15 cellular contexts compared by ENCODE assay signal in the genomic region with DNA sequence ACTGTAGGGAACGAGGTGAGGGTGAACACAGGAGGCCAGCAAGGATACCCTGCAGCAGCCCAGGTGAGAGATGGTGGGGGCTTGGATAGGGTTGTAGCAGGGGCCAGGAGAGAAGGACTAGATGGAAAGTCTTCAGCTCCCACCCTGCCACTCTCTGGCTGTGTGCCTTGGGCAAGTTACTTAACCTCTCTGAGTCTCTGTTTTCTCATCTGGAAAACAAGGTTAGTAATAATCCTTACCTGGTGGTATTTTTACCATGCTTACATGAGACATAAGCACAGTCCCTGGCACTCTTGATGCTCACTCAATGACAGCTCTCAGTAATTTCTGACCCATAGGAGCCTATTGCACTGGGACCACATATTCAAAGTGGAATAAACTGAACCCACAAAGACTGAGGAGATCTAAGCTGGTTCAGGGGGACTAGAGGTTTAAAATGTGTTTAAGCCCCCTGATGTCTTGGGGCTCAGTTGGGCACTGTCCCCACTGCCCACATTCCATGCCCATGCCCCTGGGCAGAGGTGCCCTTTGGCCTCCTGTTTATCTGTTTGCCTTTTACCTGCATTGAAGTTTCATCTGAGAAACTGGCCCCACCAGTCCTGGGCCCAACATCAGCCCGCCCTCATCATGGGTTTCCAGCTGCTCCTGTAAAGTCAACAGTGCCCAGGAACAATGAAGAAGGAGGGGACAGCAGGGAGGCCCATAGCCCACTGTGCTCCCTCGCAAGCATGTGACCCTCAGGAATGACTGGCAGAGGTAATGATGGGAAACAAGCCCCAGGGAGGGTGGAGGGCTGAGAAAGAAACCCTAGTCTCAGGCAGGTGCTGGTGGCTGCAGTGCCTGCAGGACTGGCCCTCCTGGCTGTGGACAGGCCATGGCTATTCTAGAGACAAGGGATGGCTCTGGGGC.
DNase-seq lines count a peak whose midpoint lies in the region; ATAC-seq and TF ChIP-seq lines count a peak whose summit lies in the region.
"Had no signal": no experiment of that assay in that cellular context is flagged by ENCODE, and none has a peak within 500 bp of the region (broad histone marks: within the 10 kb centered on the region; RNA-seq: fewer than 3 reads in every experiment).

No MANE protein-coding gene starts in this region.

- H3K9me3 ChIP-seq in right lobe of liver: no peaks in the 10 kb centered on the region
- H3K9me3 ChIP-seq: thoracic aorta had no signal

- 56% methylated on average over 3 of the region's 3 CpGs for WGBS in right lobe of liver (ENCODE audit: insufficient coverage, low coverage, low lambda C conversion rate, missing lambda C conversion rate)

- no peaks in the 10 kb centered on the region for H3K36me3 ChIP-seq in right lobe of liver
- H3K36me3 ChIP-seq: thoracic aorta had no signal

- ATAC-seq in right lobe of liver: peak in 3 of 4 donors; percentile 15 to 38 (median 32)
- no peak for ATAC-seq in SK-N-SH treated with all-trans-retinoic acid at 6 μM for 48 hours

- no peak for TF ChIP-seq CTCF in right lobe of liver (IDR thresholded peaks at IDR 0.05)

- H3K4me1 ChIP-seq in right lobe of liver: peaks cover 0 to 7% (median 0%) of the 10 kb centered on the region in 4 donors

- no peak overlapping the region for H3K4me3 ChIP-seq in right lobe of liver
- H3K4me3 ChIP-seq: thoracic aorta had no signal

- no peak overlapping the region for H3K27ac ChIP-seq in right lobe of liver
- H3K27ac ChIP-seq: thoracic aorta had no signal

- intact Hi-C loops in right lobe of liver (cut with DNase I): no loop called here

- no peak for TF ChIP-seq POLR2A in right lobe of liver (IDR thresholded peaks at IDR 0.05)

- peak; percentile 86 for DNase-seq in COR-L47 (lab: John Stamatoyannopoulos, UW)
- peak; percentile 52 for DNase-seq in NCI-H1092 (lab: John Stamatoyannopoulos, UW)
- DNase-seq in NCI-H69 (lab: John Stamatoyannopoulos, UW): peak; percentile 96
- no peak for DNase-seq in right lobe of liver
- no peak for DNase-seq in DMS 273 treated with DMSO at 0.1 percent for 48 hours (lab: John Stamatoyannopoulos, UW)
- DNase-seq in NOMO-1 (lab: John Stamatoyannopoulos, UW; ENCODE audit: unreplicated experiment in 2 of 2): no peak
- DNase-seq in RKO (ENCODE audit: low spot score): no peak
- DNase-seq: activated CD4-positive, alpha-beta T cell treated with anti-CD3 and anti-CD28 coated beads for 48 hours; activated T-cell treated with anti-CD3 and anti-CD28 coated beads, Interleukin-2, amount 50 U/mL, for 24 hours; CD8-positive, alpha-beta memory T cell; NCI-H1694; occipital lobe; T-helper 1 cell had no signal

- H3K27me3 ChIP-seq in right lobe of liver: no peaks in the 10 kb centered on the region

TF ChIP-seq in SK-N-SH treated with all-trans-retinoic acid at 6 μM for 48 hours, 23 proteins besides CTCF, POLR2A, EP300 and RAD21:
- TF ChIP-seq ZNF8 (CRISPR knock-in tag; IDR thresholded peaks at IDR 0.05) (no peak), TCF4 (CRISPR knock-in tag; IDR thresholded peaks at IDR 0.05; ENCODE audit: borderline replicate concordance) (no peak), RARB (CRISPR knock-in tag; IDR thresholded peaks at IDR 0.05) (no peak), TSHZ2 (CRISPR knock-in tag; IDR thresholded peaks at IDR 0.05) (no peak), ZNF565 (CRISPR knock-in tag; conservative IDR thresholded peaks at IDR 0.05; ENCODE audit: low read depth) (no peak), ISL1 (CRISPR knock-in tag; IDR thresholded peaks at IDR 0.05) (no peak), GLIS3 (CRISPR knock-in tag; IDR thresholded peaks at IDR 0.05) (no peak), SNAI2 (CRISPR knock-in tag; IDR thresholded peaks at IDR 0.05) (no peak), ESRRG (CRISPR knock-in tag; IDR thresholded peaks at IDR 0.05) (no peak), OSR1 (CRISPR knock-in tag; IDR thresholded peaks at IDR 0.05) (no peak), PATZ1 (CRISPR knock-in tag; IDR thresholded peaks at IDR 0.05; ENCODE audit: borderline replicate concordance) (no peak), PPARA (CRISPR knock-in tag; IDR thresholded peaks at IDR 0.05; ENCODE audit: borderline replicate concordance) (no peak), TOX (CRISPR knock-in tag; IDR thresholded peaks at IDR 0.05; ENCODE audit: borderline replicate concordance) (no peak)
- TF ChIP-seq, protein P1, sequence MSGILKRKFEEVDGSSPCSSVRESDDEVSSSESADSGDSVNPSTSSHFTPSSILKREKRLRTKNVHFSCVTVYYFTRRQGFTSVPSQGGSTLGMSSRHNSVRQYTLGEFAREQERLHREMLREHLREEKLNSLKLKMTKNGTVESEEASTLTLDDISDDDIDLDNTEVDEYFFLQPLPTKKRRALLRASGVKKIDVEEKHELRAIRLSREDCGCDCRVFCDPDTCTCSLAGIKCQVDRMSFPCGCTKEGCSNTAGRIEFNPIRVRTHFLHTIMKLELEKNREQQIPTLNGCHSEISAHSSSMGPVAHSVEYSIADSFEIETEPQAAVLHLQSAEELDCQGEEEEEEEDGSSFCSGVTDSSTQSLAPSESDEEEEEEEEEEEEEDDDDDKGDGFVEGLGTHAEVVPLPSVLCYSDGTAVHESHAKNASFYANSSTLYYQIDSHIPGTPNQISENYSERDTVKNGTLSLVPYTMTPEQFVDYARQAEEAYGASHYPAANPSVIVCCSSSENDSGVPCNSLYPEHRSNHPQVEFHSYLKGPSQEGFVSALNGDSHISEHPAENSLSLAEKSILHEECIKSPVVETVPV (CRISPR knock-in tag; IDR thresholded peaks at IDR 0.05): no peak
- TF ChIP-seq, protein P2, sequence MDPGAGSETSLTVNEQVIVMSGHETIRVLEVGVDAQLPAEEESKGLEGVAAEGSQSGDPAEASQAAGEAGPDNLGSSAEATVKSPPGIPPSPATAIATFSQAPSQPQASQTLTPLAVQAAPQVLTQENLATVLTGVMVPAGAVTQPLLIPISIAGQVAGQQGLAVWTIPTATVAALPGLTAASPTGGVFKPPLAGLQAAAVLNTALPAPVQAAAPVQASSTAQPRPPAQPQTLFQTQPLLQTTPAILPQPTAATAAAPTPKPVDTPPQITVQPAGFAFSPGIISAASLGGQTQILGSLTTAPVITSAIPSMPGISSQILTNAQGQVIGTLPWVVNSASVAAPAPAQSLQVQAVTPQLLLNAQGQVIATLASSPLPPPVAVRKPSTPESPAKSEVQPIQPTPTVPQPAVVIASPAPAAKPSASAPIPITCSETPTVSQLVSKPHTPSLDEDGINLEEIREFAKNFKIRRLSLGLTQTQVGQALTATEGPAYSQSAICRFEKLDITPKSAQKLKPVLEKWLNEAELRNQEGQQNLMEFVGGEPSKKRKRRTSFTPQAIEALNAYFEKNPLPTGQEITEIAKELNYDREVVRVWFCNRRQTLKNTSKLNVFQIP (CRISPR knock-in tag; IDR thresholded peaks at IDR 0.05; ENCODE audit: borderline replicate concordance, low read depth): no peak

Comparison
In these comparisons a context has a peak if more than half of its experiments do, and no peak if none do; other contexts are left out.
1. DNase-seq: peak in COR-L47 (single experiment), NCI-H1092 (single experiment) and NCI-H69 (single experiment); none in right lobe of liver (0 of 3), DMS 273 treated with DMSO at 0.1 percent for 48 hours (single experiment), NOMO-1 (0 of 2) and RKO (single experiment).